ENCODE assay signal across 19 cellular contexts in the genomic region with DNA sequence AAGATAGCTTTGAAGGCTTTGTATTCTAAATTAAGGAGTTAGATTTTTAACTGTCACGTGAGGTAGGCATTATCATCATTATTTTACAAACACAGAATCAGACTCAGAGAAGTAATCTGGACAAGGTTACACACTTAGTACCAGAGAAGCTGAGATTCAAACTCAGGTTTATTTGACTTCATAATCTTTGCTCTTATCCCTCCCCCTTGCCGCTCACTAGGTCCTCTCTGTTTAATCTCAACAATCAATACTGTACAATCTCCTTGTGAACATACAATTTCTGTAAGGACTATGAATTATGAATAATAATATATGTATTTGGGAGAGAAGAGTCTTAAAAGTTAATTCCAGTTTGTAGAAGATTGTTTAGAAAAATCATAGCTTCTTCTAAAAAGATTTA. TPM values are rescaled to one million over a fixed set of nuclear protein-coding genes. Genes with fewer than 3 reads are reported as not detected.
A peak's percentile ranks its signal among the peaks of the same experiment; 100 is the strongest.
DNase-seq lines count a peak whose midpoint lies in the region; ATAC-seq and TF ChIP-seq lines count a peak whose summit lies in the region.
"Had no signal": no experiment of that assay in that cellular context is flagged by ENCODE, and none has a peak within 500 bp of the region (broad histone marks: within the 10 kb centered on the region; RNA-seq: fewer than 3 reads in every experiment).

No MANE protein-coding gene starts in this region.

- H3K4me3 Mint-ChIP-seq in HFFc6, result no peak overlapping the region
- H3K4me3 Mint-ChIP-seq in progenitor cell of endocrine pancreas (ENCODE audit: low read depth), result no peak overlapping the region
- no peak overlapping the region for H3K4me3 Mint-ChIP-seq in effector memory CD8-positive, alpha-beta T cell
- no peak overlapping the region for H3K4me3 Mint-ChIP-seq in activated T-helper 17 cell treated with anti-CD3 and anti-CD28 coated beads, Interleukin-2, amount 50 U/mL, for 72 hours
- H3K4me3 Mint-ChIP-seq: CD4-positive, alpha-beta T cell; IgD-negative memory B cell had no signal

- peaks cover 16% of the 10 kb centered on the region for H3K36me3 ChIP-seq in iPS-20b (ENCODE audit: insufficient read depth, low read depth, low read length)

- no peak for ATAC-seq in effector memory CD8-positive, alpha-beta T cell (replicated peaks)
- no peak for ATAC-seq in activated T-helper 17 cell treated with anti-CD3 and anti-CD28 coated beads, Interleukin-2, amount 50 U/mL, for 72 hours (replicated peaks)
- ATAC-seq: A549, HCT116 had no signal

- H3K27me3 ChIP-seq in iPS-20b (ENCODE audit: insufficient read depth, low read length), result no peaks in the 10 kb centered on the region

- H3K4me1 Mint-ChIP-seq in HFFc6 (ENCODE audit: low read depth) (peaks cover 20% of the 10 kb centered on the region), progenitor cell of endocrine pancreas (ENCODE audit: low read depth) (no peaks in the 10 kb centered on the region)
- H3K4me1 Mint-ChIP-seq in effector memory CD8-positive, alpha-beta T cell (ENCODE audit: low read depth in 2 of 2), result peaks cover 2 to 16% of the 10 kb centered on the region in 2 donors
- H3K4me1 Mint-ChIP-seq in activated T-helper 17 cell treated with anti-CD3 and anti-CD28 coated beads, Interleukin-2, amount 50 U/mL, for 72 hours, result no peaks in the 10 kb centered on the region

- H3K27me3 Mint-ChIP-seq in HFFc6 (ENCODE audit: insufficient read depth) (no peaks in the 10 kb centered on the region; the same call in 1 of the 2 replicates), progenitor cell of endocrine pancreas (no peaks in the 10 kb centered on the region)
- no peaks in the 10 kb centered on the region for H3K27me3 Mint-ChIP-seq in effector memory CD8-positive, alpha-beta T cell
- no peaks in the 10 kb centered on the region for H3K27me3 Mint-ChIP-seq in activated T-helper 17 cell treated with anti-CD3 and anti-CD28 coated beads, Interleukin-2, amount 50 U/mL, for 72 hours
- H3K27me3 Mint-ChIP-seq: CD4-positive, alpha-beta T cell; IgD-negative memory B cell had no signal

- H3K27ac Mint-ChIP-seq in HFFc6 (peak overlapping the region; percentile 30; the same call in 1 of the 2 replicates), progenitor cell of endocrine pancreas (peak overlapping the region; percentile 40)
- H3K27ac Mint-ChIP-seq in effector memory CD8-positive, alpha-beta T cell, result no peak overlapping the region
- no peak overlapping the region for H3K27ac Mint-ChIP-seq in activated T-helper 17 cell treated with anti-CD3 and anti-CD28 coated beads, Interleukin-2, amount 50 U/mL, for 72 hours
- H3K27ac Mint-ChIP-seq: CD4-positive, alpha-beta T cell; IgD-negative memory B cell had no signal

- 0 out of 2 replicates have a peak overlapping the region, but pooled peaks have one; percentile 21 for H3K9ac ChIP-seq in iPS-20b (ENCODE audit: low read depth, low read length)

- H3K9me3 Mint-ChIP-seq in HFFc6 (no peaks in the 10 kb centered on the region), progenitor cell of endocrine pancreas (ENCODE audit: low read depth) (no peaks in the 10 kb centered on the region)
- no peaks in the 10 kb centered on the region for H3K9me3 Mint-ChIP-seq in effector memory CD8-positive, alpha-beta T cell
- H3K9me3 Mint-ChIP-seq in activated T-helper 17 cell treated with anti-CD3 and anti-CD28 coated beads, Interleukin-2, amount 50 U/mL, for 72 hours, result no peaks in the 10 kb centered on the region
- H3K9me3 Mint-ChIP-seq: CD4-positive, alpha-beta T cell; IgD-negative memory B cell had no signal

- no peaks in the 10 kb centered on the region for H3K4me1 ChIP-seq in iPS-20b (ENCODE audit: insufficient read depth, low read length)
- H3K4me1 ChIP-seq: A549, Caco-2 had no signal

- H3K4me3 ChIP-seq in iPS-20b (ENCODE audit: low read length), result no peak overlapping the region
- H3K4me3 ChIP-seq: A549 had no signal

- H3K9me3 ChIP-seq in iPS-20b (ENCODE audit: insufficient read depth, low read depth, low read length), result no peaks in the 10 kb centered on the region
- H3K9me3 ChIP-seq: A549, Caco-2 had no signal

- no peaks in the 10 kb centered on the region for H3K36me3 Mint-ChIP-seq in HFFc6 (ENCODE audit: low read depth)
- no peaks in the 10 kb centered on the region for H3K36me3 Mint-ChIP-seq in progenitor cell of endocrine pancreas (ENCODE audit: insufficient read depth)
- peaks cover 9% of the 10 kb centered on the region for H3K36me3 Mint-ChIP-seq in effector memory CD8-positive, alpha-beta T cell (ENCODE audit: insufficient read depth)
- peaks cover 13% of the 10 kb centered on the region for H3K36me3 Mint-ChIP-seq in activated T-helper 17 cell treated with anti-CD3 and anti-CD28 coated beads, Interleukin-2, amount 50 U/mL, for 72 hours (ENCODE audit: low read depth)

- H3K27ac ChIP-seq in iPS-20b (ENCODE audit: low read length), result no peak overlapping the region
- H3K27ac ChIP-seq: A549, C4-2B had no signal

- DNase-seq in HFFc6 (no peak), progenitor cell of endocrine pancreas (ENCODE audit: low spot score, unreplicated experiment) (no peak), SHP77 treated with DMSO at 0.1 percent for 48 hours (lab: John Stamatoyannopoulos, UW) (no peak)
- DNase-seq in effector memory CD8-positive, alpha-beta T cell, result no peak
- DNase-seq: AML-193; Caco-2; CD4-positive, alpha-beta T cell; DMS153; DMS79; GF-D8; GOT3; H7 had no signal

- no peak for TF ChIP-seq CTCF in HFFc6 (IDR thresholded peaks at IDR 0.05)
- TF ChIP-seq CTCF in progenitor cell of endocrine pancreas (IDR thresholded peaks at IDR 0.05; ENCODE audit: unreplicated experiment), result no peak

RNA-seq across cellular contexts. Expression of gene DNAJB7, which starts 5.2 kb away (rescaled TPM):
- total RNA-seq in HFFc6 (2021; fragmentation: NEBNext Ultra II Directional; extraction: Animal tissue kit (Norgen Biotek cat#: 25700)), result not detected
- total RNA-seq in progenitor cell of endocrine pancreas, result not detected in 2 replicates
- total RNA-seq in activated T-helper 17 cell treated with anti-CD3 and anti-CD28 coated beads, Interleukin-2, amount 50 U/mL, for 72 hours, result not detected
- total RNA-seq: Caco-2; CD4-positive, alpha-beta T cell; Daoy; H7 had no signal

RNA-seq across cellular contexts. Expression of gene XPNPEP3, which starts 10.2 kb away (rescaled TPM):
- total RNA-seq in HFFc6 (2021; fragmentation: NEBNext Ultra II Directional; extraction: Animal tissue kit (Norgen Biotek cat#: 25700)), result 10 to 100 TPM; 22.7 to 30.5 (median 29.0) TPM
- 23.1 and 23.3 TPM in 2 replicates for total RNA-seq in progenitor cell of endocrine pancreas
- total RNA-seq in activated T-helper 17 cell treated with anti-CD3 and anti-CD28 coated beads, Interleukin-2, amount 50 U/mL, for 72 hours, result 10 to 100 TPM; 11.9 to 15.7 TPM

RNA-seq across cellular contexts. Expression of gene ST13, which starts 10.7 kb away (rescaled TPM):
- total RNA-seq in HFFc6 (2021; fragmentation: NEBNext Ultra II Directional; extraction: Animal tissue kit (Norgen Biotek cat#: 25700)), result 100 to 1,000 TPM; 236 to 251 (median 243) TPM
- 372 and 374 TPM in 2 replicates for total RNA-seq in progenitor cell of endocrine pancreas
- 100 to 1,000 TPM; 224 to 229 TPM for total RNA-seq in activated T-helper 17 cell treated with anti-CD3 and anti-CD28 coated beads, Interleukin-2, amount 50 U/mL, for 72 hours

RNA-seq across cellular contexts. Expression of gene SLC25A17, which starts 48.0 kb away (rescaled TPM):
- total RNA-seq in HFFc6 (2021; fragmentation: NEBNext Ultra II Directional; extraction: Animal tissue kit (Norgen Biotek cat#: 25700)), result 10 to 100 TPM; 23.5 to 25.5 (median 24.6) TPM
- total RNA-seq in progenitor cell of endocrine pancreas, result 16.7 and 18.4 TPM in 2 replicates
- 10 to 100 TPM; 19.4 to 40.9 TPM for total RNA-seq in activated T-helper 17 cell treated with anti-CD3 and anti-CD28 coated beads, Interleukin-2, amount 50 U/mL, for 72 hours

Comparison
In these comparisons a context has a peak if more than half of its experiments do, and no peak if none do; other contexts are left out.
1. H3K27ac Mint-ChIP-seq: peak in HFFc6 (single experiment) and progenitor cell of endocrine pancreas (single experiment); none in effector memory CD8-positive, alpha-beta T cell (0 of 2) and activated T-helper 17 cell treated with anti-CD3 and anti-CD28 coated beads, Interleukin-2, amount 50 U/mL, for 72 hours (single experiment).